25 cellular contexts compared by ENCODE assay signal in genomic region chr2:218320704-218321336, GRCh38. TPM values are rescaled to one million over a fixed set of nuclear protein-coding genes. Genes with fewer than 3 reads are reported as not detected.
DNase-seq lines count a peak whose midpoint lies in the region; ATAC-seq and TF ChIP-seq lines count a peak whose summit lies in the region.
"Had no signal": no experiment of that assay in that cellular context is flagged by ENCODE, and none has a peak within 500 bp of the region (broad histone marks: within the 10 kb centered on the region; RNA-seq: fewer than 3 reads in every experiment).

No MANE protein-coding gene starts in this region.

- H3K9me3 Mint-ChIP-seq in activated CD4-positive, alpha-beta T cell treated with anti-CD3 and anti-CD28 coated beads, Interleukin-2, amount 10 ng/mL, durations not matched to agents 7 days and 5 days: no peaks in the 10 kb centered on the region
- H3K9me3 Mint-ChIP-seq in activated CD4-positive, alpha-beta T cell treated with anti-CD3 and anti-CD28 coated beads for 36 hours (ENCODE audit: low read depth): no peaks in the 10 kb centered on the region
- no peaks in the 10 kb centered on the region for H3K9me3 Mint-ChIP-seq in immature natural killer cell
- no peaks in the 10 kb centered on the region for H3K9me3 Mint-ChIP-seq in type B pancreatic cell
- H3K9me3 Mint-ChIP-seq: activated CD4-positive, alpha-beta memory T cell treated with anti-CD3 and anti-CD28 coated beads for 36 hours; H9 had no signal

- H3K9me3 ChIP-seq in RWPE2 (ENCODE audit: severe bottlenecking): no peaks in the 10 kb centered on the region

- no peaks in the 10 kb centered on the region for H3K36me3 ChIP-seq in RWPE2 (ENCODE audit: low read depth)
- H3K36me3 ChIP-seq: WERI-Rb-1 had no signal

- H3K27me3 ChIP-seq in RWPE2 (ENCODE audit: insufficient read depth, poor library complexity, severe bottlenecking): no peaks in the 10 kb centered on the region

- peaks cover 18% of the 10 kb centered on the region for H3K27me3 Mint-ChIP-seq in activated CD4-positive, alpha-beta T cell treated with anti-CD3 and anti-CD28 coated beads, Interleukin-2, amount 10 ng/mL, durations not matched to agents 7 days and 5 days
- peaks cover 7% of the 10 kb centered on the region for H3K27me3 Mint-ChIP-seq in activated CD4-positive, alpha-beta T cell treated with anti-CD3 and anti-CD28 coated beads for 36 hours
- H3K27me3 Mint-ChIP-seq in immature natural killer cell (ENCODE audit: low read depth in 3 of 3) (peaks cover 6 to 22% (median 13%) of the 10 kb centered on the region in 3 donors), type B pancreatic cell (no peaks in the 10 kb centered on the region)
- H3K27me3 Mint-ChIP-seq: T-helper 17 cell had no signal

- no peak for TF ChIP-seq CTCF in RWPE2 (IDR thresholded peaks at IDR 0.05; ENCODE audit: poor library complexity, severe bottlenecking)
- no peak for TF ChIP-seq CTCF in type B pancreatic cell (conservative IDR thresholded peaks at IDR 0.05)

- H3K4me3 Mint-ChIP-seq in activated CD4-positive, alpha-beta T cell treated with anti-CD3 and anti-CD28 coated beads, Interleukin-2, amount 10 ng/mL, durations not matched to agents 7 days and 5 days: peak overlapping the region; percentile 6
- no peak overlapping the region for H3K4me3 Mint-ChIP-seq in activated CD4-positive, alpha-beta T cell treated with anti-CD3 and anti-CD28 coated beads for 36 hours
- peak overlapping the region in 3 of 5 donors; percentile 4 to 44 (median 7) for H3K4me3 Mint-ChIP-seq in immature natural killer cell
- peak overlapping the region; percentile 67 for H3K4me3 Mint-ChIP-seq in type B pancreatic cell
- H3K4me3 Mint-ChIP-seq: activated CD4-positive, alpha-beta memory T cell treated with anti-CD3 and anti-CD28 coated beads for 36 hours; H9; T-helper 17 cell had no signal

- POLR2A ChIA-PET in activated CD4-positive, alpha-beta T cell treated with anti-CD3 and anti-CD28 coated beads, Interleukin-2, amount 10 ng/mL, durations not matched to agents 7 days and 5 days (lab: Charles Lee): no interaction called here
- POLR2A ChIA-PET in activated CD4-positive, alpha-beta T cell treated with anti-CD3 and anti-CD28 coated beads for 36 hours (lab: Charles Lee): interaction anchor here (0.5 to 0.7 kb wide), 2 partner anchors 66 to 194 kb away, joined by 3 to 4 read pairs; no protein-coding TSS in a partner anchor

- peaks cover 7% of the 10 kb centered on the region for H3K36me3 Mint-ChIP-seq in activated CD4-positive, alpha-beta T cell treated with anti-CD3 and anti-CD28 coated beads, Interleukin-2, amount 10 ng/mL, durations not matched to agents 7 days and 5 days (ENCODE audit: low read depth)
- peaks cover 3% of the 10 kb centered on the region for H3K36me3 Mint-ChIP-seq in activated CD4-positive, alpha-beta T cell treated with anti-CD3 and anti-CD28 coated beads for 36 hours (ENCODE audit: low read depth)
- H3K36me3 Mint-ChIP-seq in immature natural killer cell (peaks cover 0 to under 1% (median 0%) of the 10 kb centered on the region in 3 donors), type B pancreatic cell (no peaks in the 10 kb centered on the region)
- H3K36me3 Mint-ChIP-seq: activated CD4-positive, alpha-beta memory T cell treated with anti-CD3 and anti-CD28 coated beads for 36 hours had no signal

- H3K4me3 ChIP-seq in RWPE2 (ENCODE audit: severe bottlenecking): no peak overlapping the region

- no peak overlapping the region for H3K27ac Mint-ChIP-seq in activated CD4-positive, alpha-beta T cell treated with anti-CD3 and anti-CD28 coated beads, Interleukin-2, amount 10 ng/mL, durations not matched to agents 7 days and 5 days
- no peak overlapping the region for H3K27ac Mint-ChIP-seq in activated CD4-positive, alpha-beta T cell treated with anti-CD3 and anti-CD28 coated beads for 36 hours
- H3K27ac Mint-ChIP-seq in immature natural killer cell: no peak overlapping the region
- no peak overlapping the region for H3K27ac Mint-ChIP-seq in type B pancreatic cell
- H3K27ac Mint-ChIP-seq: activated CD4-positive, alpha-beta memory T cell treated with anti-CD3 and anti-CD28 coated beads for 36 hours; H9; T-helper 17 cell had no signal

- intact Hi-C loops in activated CD4-positive, alpha-beta T cell treated with anti-CD3 and anti-CD28 coated beads for 36 hours (cut with DNase I, micrococcal nuclease): no loop called here

- peaks cover 46% of the 10 kb centered on the region for H3K4me1 Mint-ChIP-seq in activated CD4-positive, alpha-beta T cell treated with anti-CD3 and anti-CD28 coated beads, Interleukin-2, amount 10 ng/mL, durations not matched to agents 7 days and 5 days
- H3K4me1 Mint-ChIP-seq in activated CD4-positive, alpha-beta T cell treated with anti-CD3 and anti-CD28 coated beads for 36 hours: peaks cover 50% of the 10 kb centered on the region
- H3K4me1 Mint-ChIP-seq in immature natural killer cell (peaks cover 20 to 28% of the 10 kb centered on the region in 2 donors), type B pancreatic cell (ENCODE audit: unreplicated experiment) (peaks cover 47% of the 10 kb centered on the region)

- H3K4me1 ChIP-seq in RWPE2 (ENCODE audit: insufficient read depth, poor library complexity, severe bottlenecking): peaks cover 36% of the 10 kb centered on the region

- ATAC-seq in activated CD4-positive, alpha-beta T cell treated with anti-CD3 and anti-CD28 coated beads for 36 hours: no peak
- ATAC-seq in RWPE2 (ENCODE audit: low read depth): no peak
- ATAC-seq in GM18502 (IDR thresholded peaks at IDR 0.05; ENCODE audit: poor library complexity, unreplicated experiment): no peak
- no peak for ATAC-seq in GM18520 (IDR thresholded peaks at IDR 0.05; ENCODE audit: unreplicated experiment)
- no peak for ATAC-seq in HG03457 (IDR thresholded peaks at IDR 0.05; ENCODE audit: unreplicated experiment)
- ATAC-seq: right cardiac atrium, T-helper 17 cell had no signal

- CTCF ChIA-PET in activated CD4-positive, alpha-beta T cell treated with anti-CD3 and anti-CD28 coated beads, Interleukin-2, amount 10 ng/mL, durations not matched to agents 7 days and 5 days (lab: Charles Lee): interaction anchor here (0.7 to 1.5 kb wide), 2 partner anchors 18 to 36 kb away, joined by 3 to 4 read pairs; partner anchors contain the start of gene CATIP
- CTCF ChIA-PET in activated CD4-positive, alpha-beta T cell treated with anti-CD3 and anti-CD28 coated beads for 36 hours (lab: Charles Lee): interaction anchor here (0.7 to 1.7 kb wide), 4 partner anchors 19 to 184 kb away, joined by 4 to 8 read pairs (median 4); no protein-coding TSS in a partner anchor

- peak overlapping the region; percentile 79 for H3K27ac ChIP-seq in RWPE2 (ENCODE audit: poor library complexity, severe bottlenecking)
- H3K27ac ChIP-seq: WERI-Rb-1 had no signal

- no peak for DNase-seq in activated CD4-positive, alpha-beta T cell treated with anti-CD3 and anti-CD28 coated beads, Interleukin-2, amount 10 ng/mL, durations not matched to agents 7 days and 5 days
- no peak for DNase-seq in activated CD4-positive, alpha-beta T cell treated with anti-CD3 and anti-CD28 coated beads for 36 hours
- DNase-seq in RWPE2 (ENCODE audit: low spot score) (no peak), immature natural killer cell (no peak), type B pancreatic cell (ENCODE audit: extremely low spot score, unreplicated experiment) (no peak)
- DNase-seq: 8988T; activated CD4-positive, alpha-beta memory T cell treated with anti-CD3 and anti-CD28 coated beads for 36 hours; activated gamma-delta T cell treated with Interleukin-2 at 50 U/mL for 16 hours; AML-193; H9; Kasumi-1; NCI-H1436 treated with DMSO at 0.1 percent for 48 hours; NCI-H526 treated with DMSO at 0.1 percent for 48 hours; nucleus accumbens; SIG-M5; T-helper 17 cell; WERI-Rb-1 had no signal

RNA-seq across cellular contexts. Expression of gene TMBIM1, which starts 28.5 kb away (rescaled TPM):
- 100 to 1,000 TPM in 1 of 2 experiments, 10 to 100 TPM in 1; 99.3 to 101 TPM for total RNA-seq in activated CD4-positive, alpha-beta T cell treated with anti-CD3 and anti-CD28 coated beads, Interleukin-2, amount 10 ng/mL, durations not matched to agents 7 days and 5 days
- total RNA-seq in activated CD4-positive, alpha-beta T cell treated with anti-CD3 and anti-CD28 coated beads for 36 hours: 10 to 100 TPM; 51.1 to 54.0 TPM
- polyA plus RNA-seq in immature natural killer cell: 100 to 1,000 TPM; 119 to 268 (median 155) TPM
- total RNA-seq in type B pancreatic cell (ENCODE audit: low replicate concordance): 94.5 and 303 TPM in 2 replicates

RNA-seq across cellular contexts. Expression of gene CATIP, which starts 35.8 kb away (rescaled TPM):
- not detected for total RNA-seq in activated CD4-positive, alpha-beta T cell treated with anti-CD3 and anti-CD28 coated beads, Interleukin-2, amount 10 ng/mL, durations not matched to agents 7 days and 5 days
- total RNA-seq in activated CD4-positive, alpha-beta T cell treated with anti-CD3 and anti-CD28 coated beads for 36 hours: not detected
- polyA plus RNA-seq in immature natural killer cell: under 1 TPM in 1 of 3 donors, not detected in 2; 0.08 TPM
- total RNA-seq in type B pancreatic cell (ENCODE audit: low replicate concordance): 0.21 and 4.1 TPM in 2 replicates
- total RNA-seq: activated CD4-positive, alpha-beta memory T cell treated with anti-CD3 and anti-CD28 coated beads for 36 hours; cardiac septum; H9; lower leg skin; right cardiac atrium; subcutaneous adipose tissue; T-helper 17 cell; urinary bladder had no signal
- polyA plus RNA-seq: urinary bladder had no signal

RNA-seq across cellular contexts. Expression of gene PNKD, which starts 50.5 kb away (rescaled TPM):
- total RNA-seq in activated CD4-positive, alpha-beta T cell treated with anti-CD3 and anti-CD28 coated beads, Interleukin-2, amount 10 ng/mL, durations not matched to agents 7 days and 5 days: 10 to 100 TPM; 34.0 to 39.1 TPM
- total RNA-seq in activated CD4-positive, alpha-beta T cell treated with anti-CD3 and anti-CD28 coated beads for 36 hours: 10 to 100 TPM; 17.8 to 18.5 TPM
- 100 to 1,000 TPM in 1 of 3 donors, 10 to 100 TPM in 2; 96.3 to 145 (median 98.9) TPM for polyA plus RNA-seq in immature natural killer cell
- total RNA-seq in type B pancreatic cell (ENCODE audit: low replicate concordance): 58.4 and 66.4 TPM in 2 replicates

RNA-seq across cellular contexts. Expression of gene AAMP, which starts 50.9 kb away (rescaled TPM):
- 10 to 100 TPM; 42.3 to 51.1 TPM for total RNA-seq in activated CD4-positive, alpha-beta T cell treated with anti-CD3 and anti-CD28 coated beads, Interleukin-2, amount 10 ng/mL, durations not matched to agents 7 days and 5 days
- total RNA-seq in activated CD4-positive, alpha-beta T cell treated with anti-CD3 and anti-CD28 coated beads for 36 hours: 10 to 100 TPM; 49.7 to 72.2 TPM
- polyA plus RNA-seq in immature natural killer cell: 100 to 1,000 TPM in 2 of 3 donors, 10 to 100 TPM in 1; 71.8 to 158 (median 101) TPM
- 82.2 and 97.8 TPM in 2 replicates for total RNA-seq in type B pancreatic cell (ENCODE audit: low replicate concordance)
